ENCODE assay signal across 1 cellular context in genomic region chr12:49527361-49528130, GRCh38.
TF ChIP-seq lines count a peak whose summit lies in the region.

No MANE protein-coding gene starts in this region.

TF ChIP-seq in GM23338, 12 proteins besides CTCF, POLR2A, EP300 and RAD21 (continued from another document):
- TF ChIP-seq ZNF462 (CRISPR knock-in tag; IDR thresholded peaks at IDR 0.05) (no peak), EZH2phosphoT487 (IDR thresholded peaks at IDR 0.05; ENCODE audit: unreplicated experiment) (no peak), ETS1 (IDR thresholded peaks at IDR 0.05) (no peak), EZH2 (IDR thresholded peaks at IDR 0.05; ENCODE audit: low read depth, unreplicated experiment) (no peak), JUNB (IDR thresholded peaks at IDR 0.05; ENCODE audit: unreplicated experiment) (no peak)
